Comparison of ENCODE assay signal across 11 cellular contexts in the genomic region with DNA sequence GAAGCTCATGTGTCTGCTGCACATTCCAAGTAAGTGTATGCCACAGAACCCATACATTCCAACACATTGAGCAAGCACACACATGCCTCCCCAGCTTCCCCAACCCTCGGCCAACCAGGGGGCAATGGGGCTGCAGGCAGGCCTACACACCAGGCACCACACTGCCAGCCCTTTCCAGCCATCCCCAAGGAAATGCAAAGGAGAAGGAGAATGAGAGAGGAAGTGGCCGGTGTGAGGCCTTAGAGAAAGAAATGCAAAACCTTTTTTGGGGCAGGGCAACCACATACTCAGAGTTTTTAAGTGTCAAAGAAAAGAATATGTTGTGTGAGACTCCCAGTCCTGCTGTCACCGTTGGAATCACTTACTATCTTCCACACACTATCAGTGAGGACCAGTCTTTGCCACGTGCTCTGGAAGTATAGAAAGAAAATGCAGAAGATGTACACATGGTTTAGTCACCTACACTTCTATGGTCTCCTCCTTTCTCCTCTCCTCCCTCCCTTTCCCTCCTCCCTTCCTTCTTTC. TPM values are rescaled to one million over a fixed set of nuclear protein-coding genes. Genes with fewer than 3 reads are reported as not detected.
DNase-seq lines count a peak whose midpoint lies in the region; ATAC-seq and TF ChIP-seq lines count a peak whose summit lies in the region.
"Had no signal": no experiment of that assay in that cellular context is flagged by ENCODE, and none has a peak within 500 bp of the region (broad histone marks: within the 10 kb centered on the region; RNA-seq: fewer than 3 reads in every experiment).

No MANE protein-coding gene starts in this region.

- H3K4me1 Mint-ChIP-seq in progenitor cell of endocrine pancreas (ENCODE audit: low read depth) (peaks cover 35% of the 10 kb centered on the region), T-cell (no peaks in the 10 kb centered on the region), type B pancreatic cell (ENCODE audit: unreplicated experiment) (peaks cover 57% of the 10 kb centered on the region)

- intact Hi-C loops in uterus (cut with DNase I; ENCODE audit: low total_unique reads), result no loop called here

- CTCF ChIA-PET in HEK293 (lab: Yijun Ruan, JAX), result interaction anchor here (1.8 kb wide), 1 partner anchor 153 kb away, joined by 5 read pairs; no protein-coding TSS in a partner anchor
- CTCF ChIA-PET in T-cell (lab: Charles Lee), result no interaction called here

- H3K9ac ChIP-seq in fibroblast of lung (ENCODE audit: insufficient read depth, low read length), result no peak overlapping the region

- H3K4me3 ChIP-seq in HEK293 (ENCODE audit: low read depth, low read length), result no peak overlapping the region
- H3K4me3 ChIP-seq in SJSA1, result no peak overlapping the region
- peak overlapping the region in 1 of 4 experiments; percentile 5 for H3K4me3 ChIP-seq in fibroblast of lung (replicated peaks in 1 of 4; ENCODE audit: control extremely low read depth in 1 of 4, insufficient read depth in 1 of 4, low read depth in 3 of 4, low read length in 4 of 4)
- H3K4me3 ChIP-seq in uterus, result no peak overlapping the region
- H3K4me3 ChIP-seq: gastroesophageal sphincter, thyroid gland had no signal

- H4K20me1 ChIP-seq in fibroblast of lung (ENCODE audit: control insufficient read depth, extremely low read depth, insufficient read depth, low read length), result no peaks in the 10 kb centered on the region

- no peaks in the 10 kb centered on the region for H3K9me3 Mint-ChIP-seq in progenitor cell of endocrine pancreas (ENCODE audit: low read depth)
- no peaks in the 10 kb centered on the region for H3K9me3 Mint-ChIP-seq in T-cell
- no peaks in the 10 kb centered on the region for H3K9me3 Mint-ChIP-seq in type B pancreatic cell

- H3K9me3 ChIP-seq in HEK293 (ENCODE audit: control insufficient read depth, insufficient read depth, low read depth, low read length) (no peaks in the 10 kb centered on the region), SJSA1 (replicated peaks) (no peaks in the 10 kb centered on the region), fibroblast of lung (ENCODE audit: control insufficient read depth, insufficient read depth, low read depth, low read length) (no peaks in the 10 kb centered on the region), uterus (no peaks in the 10 kb centered on the region)
- H3K9me3 ChIP-seq: gastroesophageal sphincter, thyroid gland had no signal

- no peaks in the 10 kb centered on the region for H3K27me3 Mint-ChIP-seq in progenitor cell of endocrine pancreas
- peaks cover 21 to 22% of the 10 kb centered on the region in 2 donors for H3K27me3 Mint-ChIP-seq in T-cell
- no peaks in the 10 kb centered on the region for H3K27me3 Mint-ChIP-seq in type B pancreatic cell

- DNase-seq in SJSA1 (ENCODE audit: low read depth in 1 of 2, low spot score in 2 of 2) (peak; percentile 76 to 85), fibroblast of lung (ENCODE audit: low read depth in 2 of 2) (peak; percentile 75 to 93), progenitor cell of endocrine pancreas (ENCODE audit: low spot score, unreplicated experiment) (no peak), uterus (no peak), T-cell (no peak), type B pancreatic cell (ENCODE audit: extremely low spot score, unreplicated experiment) (no peak)
- DNase-seq: thyroid gland had no signal

- POLR2A ChIA-PET in HEK293 (lab: Yijun Ruan, JAX) (interaction anchor here (1.0 kb wide), 1 partner anchor 124 kb away, joined by 3 read pairs; a partner anchor contains a TSS), T-cell (lab: Charles Lee) (no interaction called here)

- H3K27ac Mint-ChIP-seq in progenitor cell of endocrine pancreas, result peak overlapping the region; percentile 85
- H3K27ac Mint-ChIP-seq in T-cell, result no peak overlapping the region
- no peak overlapping the region for H3K27ac Mint-ChIP-seq in type B pancreatic cell
- H3K27ac Mint-ChIP-seq: activated naive CD8-positive, alpha-beta T cell had no signal

- H3K36me3 Mint-ChIP-seq in progenitor cell of endocrine pancreas (ENCODE audit: insufficient read depth) (no peaks in the 10 kb centered on the region), T-cell (no peaks in the 10 kb centered on the region), type B pancreatic cell (peaks cover 6% of the 10 kb centered on the region)
- H3K36me3 Mint-ChIP-seq: activated naive CD8-positive, alpha-beta T cell had no signal

- no peak overlapping the region for H2AFZ ChIP-seq in fibroblast of lung (ENCODE audit: low read length)

- TF ChIP-seq POLR2A in uterus (IDR thresholded peaks at IDR 0.05), result no peak

- peaks cover 5% of the 10 kb centered on the region; the same call in 1 of the 2 replicates for H3K4me1 ChIP-seq in HEK293 (ENCODE audit: control insufficient read depth, insufficient read depth, low read length)
- peaks cover 54% of the 10 kb centered on the region for H3K4me1 ChIP-seq in SJSA1 (replicated peaks)
- H3K4me1 ChIP-seq in fibroblast of lung (ENCODE audit: control insufficient read depth, extremely low read depth, insufficient read depth, low read length), result peaks cover 21% of the 10 kb centered on the region
- H3K4me1 ChIP-seq in uterus, result no peaks in the 10 kb centered on the region
- H3K4me1 ChIP-seq: gastroesophageal sphincter had no signal

- no peak overlapping the region for H3K27ac ChIP-seq in HEK293 (ENCODE audit: extremely low read depth, low read depth, low read length)
- H3K27ac ChIP-seq in SJSA1, result peak overlapping the region; percentile 60
- peak overlapping the region; percentile 36 for H3K27ac ChIP-seq in fibroblast of lung (ENCODE audit: insufficient read depth, low read length)
- H3K27ac ChIP-seq in uterus, result no peak overlapping the region
- H3K27ac ChIP-seq: gastroesophageal sphincter, thyroid gland had no signal

- TF ChIP-seq CTCF in HEK293 (tag by site-specific recombination; IDR thresholded peaks at IDR 0.05), result no peak
- no peak for TF ChIP-seq CTCF in fibroblast of lung (conservative IDR thresholded peaks at IDR 0.05 in 1 of 2, IDR thresholded peaks at IDR 0.05 in 1 of 2; ENCODE audit: low read depth in 1 of 2, low read length in 2 of 2)
- TF ChIP-seq CTCF in progenitor cell of endocrine pancreas (IDR thresholded peaks at IDR 0.05; ENCODE audit: unreplicated experiment), result no peak
- TF ChIP-seq CTCF in uterus (IDR thresholded peaks at IDR 0.05), result no peak
- TF ChIP-seq CTCF in type B pancreatic cell (conservative IDR thresholded peaks at IDR 0.05), result no peak

- H3K79me2 ChIP-seq in fibroblast of lung (ENCODE audit: control insufficient read depth, insufficient read depth, low read length), result peaks cover 86% of the 10 kb centered on the region

- no peak for ATAC-seq in T-cell (replicated peaks in 1 of 4)
- ATAC-seq in GM19035 (IDR thresholded peaks at IDR 0.05; ENCODE audit: unreplicated experiment), result no peak
- ATAC-seq: gastroesophageal sphincter had no signal

- H3K27me3 ChIP-seq in SJSA1 (replicated peaks), result no peaks in the 10 kb centered on the region
- no peaks in the 10 kb centered on the region for H3K27me3 ChIP-seq in fibroblast of lung (ENCODE audit: control insufficient read depth, insufficient read depth, low read length)
- H3K27me3 ChIP-seq in uterus, result peaks cover 0 to 6% of the 10 kb centered on the region in 2 donors
- H3K27me3 ChIP-seq: thyroid gland had no signal

- H3K4me3 Mint-ChIP-seq in progenitor cell of endocrine pancreas (ENCODE audit: low read depth), result no peak overlapping the region
- no peak overlapping the region for H3K4me3 Mint-ChIP-seq in T-cell
- H3K4me3 Mint-ChIP-seq in type B pancreatic cell, result no peak overlapping the region
- H3K4me3 Mint-ChIP-seq: activated naive CD8-positive, alpha-beta T cell had no signal

- no peaks in the 10 kb centered on the region for H3K36me3 ChIP-seq in HEK293 (ENCODE audit: control insufficient read depth in 2 of 2, insufficient read depth in 1 of 2, low read length in 2 of 2)
- peaks cover 16% of the 10 kb centered on the region for H3K36me3 ChIP-seq in SJSA1
- H3K36me3 ChIP-seq in fibroblast of lung (ENCODE audit: control insufficient read depth, insufficient read depth, low read length), result no peaks in the 10 kb centered on the region
- no peaks in the 10 kb centered on the region for H3K36me3 ChIP-seq in uterus
- H3K36me3 ChIP-seq: gastroesophageal sphincter, thyroid gland had no signal

- H3K4me2 ChIP-seq in fibroblast of lung (ENCODE audit: extremely low read depth, insufficient read depth, low read length), result peak overlapping the region; percentile 26

TF ChIP-seq in HEK293, 187 proteins besides CTCF, POLR2A, EP300 and RAD21 (continues in another document):
- TF ChIP-seq GLIS2 (tag by site-specific recombination; IDR thresholded peaks at IDR 0.05) (peak; percentile 62; the same call in 1 of the 2 replicates), ZNF600 (tag by site-specific recombination; IDR thresholded peaks at IDR 0.05) (peak; percentile 91), GLIS1 (tag by site-specific recombination; IDR thresholded peaks at IDR 0.05) (peak; percentile 58), ZNF335 (tag by site-specific recombination; conservative IDR thresholded peaks at IDR 0.05) (0 out of 2 replicates have a peak, but pooled peaks have one; percentile 18), ZIC2 (tag by site-specific recombination; IDR thresholded peaks at IDR 0.05) (0 out of 2 replicates have a peak, but pooled peaks have one; percentile 10), ZNF626 (tag by site-specific recombination; IDR thresholded peaks at IDR 0.05) (no peak)

RNA-seq across cellular contexts. Expression of a gene that starts 11.1 kb away (rescaled TPM):
- 37.9 and 96.5 TPM in 2 replicates for total RNA-seq in SJSA1 (2014; rRNA removed; shearing (Covaris generic))
- total RNA-seq in fibroblast of lung (26.2 and 46.1 TPM in 2 replicates), progenitor cell of endocrine pancreas (187 and 190 TPM in 2 replicates), uterus (10 to 100 TPM in 3 of 4 donors, 1 to 10 TPM in 1; 2.9 to 65.6 (median 13.1) TPM), T-cell (1 to 10 TPM in 1 of 5 donors, under 1 TPM in 4; 0.30 to 1.3 (median 0.66) TPM), type B pancreatic cell (ENCODE audit: low replicate concordance) (101 and 140 TPM in 2 replicates)
- 5.5 and 7.1 TPM in 2 replicates for polyA plus RNA-seq in fibroblast of lung
- polyA plus RNA-seq in fibroblast of lung (2012), result 72.6 and 75.1 TPM in 2 replicates
- 26.0 and 30.6 TPM in 2 replicates for polyA minus RNA-seq in fibroblast of lung (ENCODE audit: low replicate concordance)

Comparison
In these comparisons a context has a peak if more than half of its experiments do, and no peak if none do; other contexts are left out.
1. H3K27ac ChIP-seq: peak in SJSA1 (single experiment) and fibroblast of lung (single experiment); none in HEK293 (single experiment) and uterus (0 of 2).
2. DNase-seq: peak in SJSA1 (2 of 2) and fibroblast of lung (2 of 2); none in progenitor cell of endocrine pancreas (single experiment), uterus (0 of 2), T-cell (0 of 34) and type B pancreatic cell (single experiment).